Comparison of ENCODE assay signal across 18 cellular contexts in genomic region chr2:110872521-110872920, GRCh38.
DNase-seq lines count a peak whose midpoint lies in the region; ATAC-seq and TF ChIP-seq lines count a peak whose summit lies in the region.
"Had no signal": no experiment of that assay in that cellular context is flagged by ENCODE, and none has a peak within 500 bp of the region (broad histone marks: within the 10 kb centered on the region; RNA-seq: fewer than 3 reads in every experiment).

No MANE protein-coding gene starts in this region.

- intact Hi-C loops in activated B cell treated with CpG ODN at 0.5 μM for 24 hours (cut with micrococcal nuclease), result no loop called here

- H3K27me3 ChIP-seq in neuronal stem cell (ENCODE audit: control insufficient read depth in 3 of 3, insufficient read depth in 3 of 3, low read depth in 1 of 3, low read length in 3 of 3), result no peaks in the 10 kb centered on the region

- H3K9ac ChIP-seq in neuronal stem cell (ENCODE audit: low read depth, low read length, poor library complexity), result no peak overlapping the region

- H3K36me3 Mint-ChIP-seq in T-helper 1 cell treated with Interleukin-12 subunit alpha and Interleukin-12 subunit beta and Interleukin-4 antibody, amounts not matched to agents 30 μg/mL and 1 μg/mL, for 36 hours (ENCODE audit: low read depth), result peaks cover 8% of the 10 kb centered on the region
- H3K36me3 Mint-ChIP-seq in activated B cell treated with CpG ODN at 0.5 μM for 24 hours (ENCODE audit: low read depth), result no peaks in the 10 kb centered on the region
- no peaks in the 10 kb centered on the region for H3K36me3 Mint-ChIP-seq in osteocyte (ENCODE audit: unreplicated experiment)

- no peaks in the 10 kb centered on the region for H3K36me3 ChIP-seq in neuronal stem cell (replicated peaks in 1 of 2; ENCODE audit: control insufficient read depth in 2 of 2, insufficient read depth in 2 of 2, low read length in 2 of 2)

- peak overlapping the region; percentile 55 for H3K27ac Mint-ChIP-seq in T-helper 1 cell treated with Interleukin-12 subunit alpha and Interleukin-12 subunit beta and Interleukin-4 antibody, amounts not matched to agents 30 μg/mL and 1 μg/mL, for 36 hours
- H3K27ac Mint-ChIP-seq in activated B cell treated with CpG ODN at 0.5 μM for 24 hours (no peak overlapping the region), osteocyte (ENCODE audit: unreplicated experiment) (no peak overlapping the region)
- H3K27ac Mint-ChIP-seq: GM23338, HFFc6 had no signal

- H3K27ac ChIP-seq in neuronal stem cell (replicated peaks; ENCODE audit: low read length), result no peak overlapping the region

- no CpG with 5 or more reads among the region's 4 CpGs for WGBS in neuronal stem cell (ENCODE audit: extremely low coverage in 2 of 2, insufficient read length in 2 of 2, insufficient replicate concordance in 1 of 2), 2 donors

- peaks cover 17% of the 10 kb centered on the region for H3K27me3 Mint-ChIP-seq in T-helper 1 cell treated with Interleukin-12 subunit alpha and Interleukin-12 subunit beta and Interleukin-4 antibody, amounts not matched to agents 30 μg/mL and 1 μg/mL, for 36 hours (ENCODE audit: low read depth)
- peaks cover 8% of the 10 kb centered on the region for H3K27me3 Mint-ChIP-seq in activated B cell treated with CpG ODN at 0.5 μM for 24 hours
- H3K27me3 Mint-ChIP-seq in osteocyte (ENCODE audit: unreplicated experiment), result peaks cover 32% of the 10 kb centered on the region

- H3K4me3 ChIP-seq in neuronal stem cell (ENCODE audit: low read length in 2 of 2), result no peak overlapping the region
- H3K4me3 ChIP-seq: GM23338 had no signal

- DNase-seq in T-helper 1 cell (no peak), activated B cell treated with CpG ODN at 0.5 μM for 24 hours (no peak), neuronal stem cell (ENCODE audit: low spot score) (no peak), HCEC 1CT (no peak), osteocyte (ENCODE audit: extremely low spot score, unreplicated experiment) (no peak)
- DNase-seq: C1 segment of cervical spinal cord, HFFc6, Karpas-422, NCI-H1417 treated with DMSO at 0.1 percent for 48 hours, NCI-H2081 treated with DMSO at 0.1 percent for 48 hours, NCI-H2227 treated with DMSO at 0.1 percent for 48 hours, NCI-H774, Right ventricle myocardium superior had no signal

- no peak overlapping the region for H3K4me2 ChIP-seq in neuronal stem cell (ENCODE audit: insufficient read depth, low read length, poor library complexity, severe bottlenecking)
- H3K4me2 ChIP-seq: GM23338 had no signal

- no peak overlapping the region for H4K8ac ChIP-seq in neuronal stem cell (ENCODE audit: low read depth, low read length)

- no peaks in the 10 kb centered on the region for H3K79me1 ChIP-seq in neuronal stem cell (ENCODE audit: low read depth, low read length)

- no peaks in the 10 kb centered on the region for H3K9me3 Mint-ChIP-seq in T-helper 1 cell treated with Interleukin-12 subunit alpha and Interleukin-12 subunit beta and Interleukin-4 antibody, amounts not matched to agents 30 μg/mL and 1 μg/mL, for 36 hours
- H3K9me3 Mint-ChIP-seq in activated B cell treated with CpG ODN at 0.5 μM for 24 hours (no peaks in the 10 kb centered on the region), osteocyte (ENCODE audit: unreplicated experiment) (no peaks in the 10 kb centered on the region)
- H3K9me3 Mint-ChIP-seq: GM23338, HFFc6 had no signal

- ATAC-seq in HG02798 (IDR thresholded peaks at IDR 0.05; ENCODE audit: poor library complexity, unreplicated experiment), result peak; percentile 31
- peak; percentile 26 for ATAC-seq in activated B cell treated with CpG ODN at 0.5 μM for 24 hours (ENCODE audit: low read depth)
- ATAC-seq in GM18519 (IDR thresholded peaks at IDR 0.05; ENCODE audit: low FRiP score, unreplicated experiment), result no peak
- ATAC-seq: Panc1 had no signal

- CTCF ChIA-PET in activated B cell treated with CpG ODN at 0.5 μM for 24 hours (lab: Charles Lee), result no interaction called here

- H2BK120ac ChIP-seq in neuronal stem cell (ENCODE audit: low read depth, low read length), result no peak overlapping the region

- no peak overlapping the region for H3K4ac ChIP-seq in neuronal stem cell (ENCODE audit: low read length)

- POLR2A ChIA-PET in activated B cell treated with CpG ODN at 0.5 μM for 24 hours (lab: Charles Lee), result no interaction called here

- H2BK15ac ChIP-seq in neuronal stem cell (ENCODE audit: low read length), result no peak overlapping the region

- H2AK5ac ChIP-seq in neuronal stem cell (ENCODE audit: low read depth, low read length), result no peak overlapping the region

- H2BK12ac ChIP-seq in neuronal stem cell (ENCODE audit: low read length), result no peak overlapping the region

- peak overlapping the region; percentile 2 for H3K23ac ChIP-seq in neuronal stem cell (ENCODE audit: low read depth, low read length, poor library complexity)

- peak overlapping the region; percentile 28 for H3K4me3 Mint-ChIP-seq in T-helper 1 cell treated with Interleukin-12 subunit alpha and Interleukin-12 subunit beta and Interleukin-4 antibody, amounts not matched to agents 30 μg/mL and 1 μg/mL, for 36 hours
- H3K4me3 Mint-ChIP-seq in activated B cell treated with CpG ODN at 0.5 μM for 24 hours, result no peak overlapping the region
- H3K4me3 Mint-ChIP-seq in osteocyte (ENCODE audit: unreplicated experiment), result no peak overlapping the region
- H3K4me3 Mint-ChIP-seq: GM23338, HFFc6 had no signal

- H3K18ac ChIP-seq in neuronal stem cell (ENCODE audit: low read length), result peak overlapping the region; percentile 72

- no peak overlapping the region for H4K91ac ChIP-seq in neuronal stem cell (ENCODE audit: low read depth, low read length, poor library complexity)

- TF ChIP-seq CTCF in activated B cell treated with CpG ODN at 0.5 μM for 24 hours (IDR thresholded peaks at IDR 0.05), result no peak
- TF ChIP-seq CTCF in osteocyte (IDR thresholded peaks at IDR 0.05), result no peak

- no peaks in the 10 kb centered on the region for H3K9me3 ChIP-seq in neuronal stem cell (replicated peaks in 1 of 2; ENCODE audit: control insufficient read depth in 2 of 2, insufficient read depth in 1 of 2, low read depth in 1 of 2, low read length in 2 of 2)

- H2BK5ac ChIP-seq in neuronal stem cell (ENCODE audit: low read length), result no peak overlapping the region

- no peak overlapping the region for H2AFZ ChIP-seq in neuronal stem cell (ENCODE audit: low read length)
- H2AFZ ChIP-seq: GM23338 had no signal

- peaks cover 16 to 33% of the 10 kb centered on the region in 2 donors for H3K4me1 ChIP-seq in neuronal stem cell (ENCODE audit: control insufficient read depth in 2 of 2, insufficient read depth in 1 of 2, low read depth in 1 of 2, low read length in 2 of 2)

- peaks cover 58% of the 10 kb centered on the region for H3K4me1 Mint-ChIP-seq in T-helper 1 cell treated with Interleukin-12 subunit alpha and Interleukin-12 subunit beta and Interleukin-4 antibody, amounts not matched to agents 30 μg/mL and 1 μg/mL, for 36 hours (ENCODE audit: low read depth)
- H3K4me1 Mint-ChIP-seq in activated B cell treated with CpG ODN at 0.5 μM for 24 hours, result peaks cover 28% of the 10 kb centered on the region
- H3K4me1 Mint-ChIP-seq in osteocyte (ENCODE audit: unreplicated experiment), result no peaks in the 10 kb centered on the region

- no peak overlapping the region for H3K14ac ChIP-seq in neuronal stem cell (ENCODE audit: low read length)
